ENCODE assay signal across 17 cellular contexts in the genomic region with DNA sequence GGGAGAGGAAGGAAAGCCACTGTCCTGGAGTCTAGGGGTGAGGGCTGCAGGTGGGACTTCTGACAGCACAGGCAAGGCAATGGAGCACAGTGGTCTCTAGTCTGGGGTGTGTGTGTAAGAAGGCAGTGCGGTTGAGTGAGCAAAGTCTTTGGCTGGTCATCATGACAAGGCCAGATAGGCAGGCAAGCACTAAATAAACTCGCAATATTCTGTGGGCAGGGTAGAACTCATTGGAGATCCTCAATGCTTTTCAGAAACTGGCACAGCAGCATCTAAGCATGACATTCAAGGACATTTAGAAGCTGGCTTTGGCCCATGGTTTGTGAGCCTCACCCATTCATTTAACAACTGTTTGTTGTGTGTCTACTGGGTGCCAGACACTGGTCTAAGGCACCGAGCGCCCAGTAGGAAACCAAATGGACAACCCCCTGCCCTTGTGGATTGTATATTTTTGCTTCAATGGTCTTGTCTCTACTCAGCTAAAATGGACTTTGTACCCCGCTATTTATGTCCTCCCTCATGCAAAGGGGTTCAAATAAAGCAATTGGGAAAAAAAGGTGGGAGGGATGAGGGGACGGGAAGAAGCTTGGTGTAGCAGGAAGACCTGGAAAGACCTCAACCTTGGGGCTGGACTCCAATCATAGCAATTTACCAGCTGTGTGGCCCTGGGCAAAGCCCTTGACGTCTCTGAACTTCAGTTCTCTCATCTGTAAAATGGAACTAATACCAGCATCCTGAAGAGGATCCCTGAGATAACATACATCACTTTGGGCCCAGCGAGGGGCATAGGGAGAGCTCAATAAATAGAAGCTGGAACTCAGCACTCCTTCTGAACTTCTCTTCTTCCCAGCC.
DNase-seq lines count a peak whose midpoint lies in the region; ATAC-seq and TF ChIP-seq lines count a peak whose summit lies in the region.
"Had no signal": no experiment of that assay in that cellular context is flagged by ENCODE, and none has a peak within 500 bp of the region (broad histone marks: within the 10 kb centered on the region; RNA-seq: fewer than 3 reads in every experiment).

No MANE protein-coding gene starts in this region.

- H3K4me3 ChIP-seq in CD4-positive, CD25-positive, alpha-beta regulatory T cell (ENCODE audit: low read depth, low read length), result no peak overlapping the region
- H3K4me3 ChIP-seq in prostate gland, result no peak overlapping the region
- H3K4me3 ChIP-seq in esophagus squamous epithelium, result no peak overlapping the region
- H3K4me3 ChIP-seq in GM23338, result no peak overlapping the region
- H3K4me3 ChIP-seq: HAP-1 had no signal

- no peaks in the 10 kb centered on the region for H3K79me2 ChIP-seq in GM23338 (replicated peaks; ENCODE audit: insufficient read depth)

- peak overlapping the region; percentile 30 to 54 (median 37) for H3K27ac Mint-ChIP-seq in CD4-positive, CD25-positive, alpha-beta regulatory T cell
- no peak overlapping the region for H3K27ac Mint-ChIP-seq in GM23338

- H3K4me1 Mint-ChIP-seq in CD4-positive, CD25-positive, alpha-beta regulatory T cell, result peaks cover 0 to 3% (median 0%) of the 10 kb centered on the region in 4 donors
- peaks cover 3% of the 10 kb centered on the region; the same call in 1 of the 3 replicates for H3K4me1 Mint-ChIP-seq in GM23338
- H3K4me1 Mint-ChIP-seq: CD8-positive, alpha-beta memory T cell had no signal

- H3K27me3 Mint-ChIP-seq in CD4-positive, CD25-positive, alpha-beta regulatory T cell, result no peaks in the 10 kb centered on the region
- peaks cover 7% of the 10 kb centered on the region for H3K27me3 Mint-ChIP-seq in GM23338 (ENCODE audit: insufficient read depth, low read depth, poor library complexity)

- peaks cover 15% of the 10 kb centered on the region for H3K36me3 Mint-ChIP-seq in CD4-positive, CD25-positive, alpha-beta regulatory T cell
- peaks cover 23% of the 10 kb centered on the region; the same call in 2 of the 3 replicates for H3K36me3 Mint-ChIP-seq in GM23338 (ENCODE audit: low read depth)

- ATAC-seq in CD4-positive, CD25-positive, alpha-beta regulatory T cell (ENCODE audit: low read depth in 2 of 2), result no peak
- ATAC-seq in HG02759 (IDR thresholded peaks at IDR 0.05; ENCODE audit: unreplicated experiment), result no peak
- no peak for ATAC-seq in GM23338

- H3K4me2 ChIP-seq in GM23338, result no peak overlapping the region

- no peaks in the 10 kb centered on the region for H3K9me3 Mint-ChIP-seq in CD4-positive, CD25-positive, alpha-beta regulatory T cell
- H3K9me3 Mint-ChIP-seq in GM23338, result peaks cover 15% of the 10 kb centered on the region
- H3K9me3 Mint-ChIP-seq: CD8-positive, alpha-beta memory T cell had no signal

- TF ChIP-seq CTCF in prostate gland (IDR thresholded peaks at IDR 0.05), result no peak
- no peak for TF ChIP-seq CTCF in esophagus squamous epithelium (IDR thresholded peaks at IDR 0.05)
- TF ChIP-seq CTCF in GM23338 (conservative IDR thresholded peaks at IDR 0.05; ENCODE audit: low read depth in 2 of 2), result no peak

- no peaks in the 10 kb centered on the region for H3F3A ChIP-seq in GM23338 (replicated peaks; ENCODE audit: low read depth)

- H3K4me3 Mint-ChIP-seq in CD4-positive, CD25-positive, alpha-beta regulatory T cell, result no peak overlapping the region
- H3K4me3 Mint-ChIP-seq in GM23338, result no peak overlapping the region
- H3K4me3 Mint-ChIP-seq: CD8-positive, alpha-beta memory T cell had no signal

- H3K27me3 ChIP-seq in CD4-positive, CD25-positive, alpha-beta regulatory T cell (ENCODE audit: control insufficient read depth, insufficient read depth, low read length), result no peaks in the 10 kb centered on the region
- H3K27me3 ChIP-seq in prostate gland (replicated peaks; ENCODE audit: insufficient read depth), result no peaks in the 10 kb centered on the region
- H3K27me3 ChIP-seq in esophagus squamous epithelium, result no peaks in the 10 kb centered on the region
- no peaks in the 10 kb centered on the region for H3K27me3 ChIP-seq in GM23338 (ENCODE audit: insufficient read depth)

- peaks cover 26% of the 10 kb centered on the region for H3K36me3 ChIP-seq in CD4-positive, CD25-positive, alpha-beta regulatory T cell (ENCODE audit: control insufficient read depth, insufficient read depth, low read length)
- H3K36me3 ChIP-seq in prostate gland (peaks cover 0 to 7% of the 10 kb centered on the region in 2 donors), esophagus squamous epithelium (peaks cover 5 to 84% (median 45%) of the 10 kb centered on the region in 3 donors), GM23338 (ENCODE audit: insufficient read depth) (0 out of 2 replicates have a peak, but pooled peaks cover 3% of the 10 kb centered on the region)
- H3K36me3 ChIP-seq: HAP-1 had no signal

- WGBS in prostate gland, result 80% methylated on average over 8 of the region's 8 CpGs
- WGBS in esophagus squamous epithelium, 2 donors, result 89 to 91% methylated on average over 8 of the region's 8 CpGs

- TF ChIP-seq POLR2A in prostate gland (IDR thresholded peaks at IDR 0.05) (no peak), esophagus squamous epithelium (IDR thresholded peaks at IDR 0.05) (no peak)

- no peaks in the 10 kb centered on the region for H3K9me3 ChIP-seq in CD4-positive, CD25-positive, alpha-beta regulatory T cell (ENCODE audit: control insufficient read depth in 2 of 2, low read length in 2 of 2)
- no peaks in the 10 kb centered on the region for H3K9me3 ChIP-seq in prostate gland
- H3K9me3 ChIP-seq in esophagus squamous epithelium, result no peaks in the 10 kb centered on the region

- no peak for DNase-seq in CD4-positive, CD25-positive, alpha-beta regulatory T cell
- DNase-seq in astrocyte of the hippocampus (ENCODE audit: low read depth, low spot score) (peak; percentile 35), glomerular visceral epithelial cell (ENCODE audit: extremely low spot score) (peak; percentile 16), prostate gland (ENCODE audit: low spot score) (peak; percentile 40), esophagus squamous epithelium (lab: John Stamatoyannopoulos, UW) (no peak), DMS79 (lab: John Stamatoyannopoulos, UW) (no peak), GM23338 (ENCODE audit: low spot score) (no peak)
- DNase-seq: CD8-positive, alpha-beta memory T cell; GF-D8; NCI-H1930; NCI-H2171; NCI-H446; NCI-H69; NK-92 treated with Interleukin-12 subunit alpha and Interleukin-12 subunit beta, amount 100 ng/mL, for 24 hours; SHP77 treated with DMSO at 0.1 percent for 48 hours had no signal

- no peak overlapping the region for H3K27ac ChIP-seq in CD4-positive, CD25-positive, alpha-beta regulatory T cell (ENCODE audit: insufficient read depth, low read length, poor library complexity, severe bottlenecking)
- H3K27ac ChIP-seq in prostate gland, result no peak overlapping the region
- H3K27ac ChIP-seq in esophagus squamous epithelium, result no peak overlapping the region
- no peak overlapping the region for H3K27ac ChIP-seq in GM23338 (ENCODE audit: low read depth)

- no peaks in the 10 kb centered on the region for H4K20me1 ChIP-seq in GM23338 (replicated peaks; ENCODE audit: insufficient read depth)

- H2AFZ ChIP-seq in GM23338, result no peak overlapping the region

- no peaks in the 10 kb centered on the region for H3K9me2 ChIP-seq in GM23338 (ENCODE audit: insufficient read depth)

- no peaks in the 10 kb centered on the region for H3K4me1 ChIP-seq in CD4-positive, CD25-positive, alpha-beta regulatory T cell (ENCODE audit: control insufficient read depth, insufficient read depth, low read length, poor library complexity, severe bottlenecking)
- no peaks in the 10 kb centered on the region for H3K4me1 ChIP-seq in prostate gland (replicated peaks)
- H3K4me1 ChIP-seq in esophagus squamous epithelium, result peaks cover 0 to 20% (median 0%) of the 10 kb centered on the region in 3 donors
- H3K4me1 ChIP-seq in GM23338 (ENCODE audit: insufficient read depth), result no peaks in the 10 kb centered on the region
- H3K4me1 ChIP-seq: HAP-1 had no signal

- intact Hi-C loops in prostate gland (cut with DNase I) (no loop called here), esophagus squamous epithelium (cut with DNase I) (no loop called here)

TF ChIP-seq in GM23338, 12 proteins besides CTCF, POLR2A, EP300 and RAD21 (continues in another document):
- TF ChIP-seq CREB1 (CRISPR knock-in tag; IDR thresholded peaks at IDR 0.05; ENCODE audit: low read depth) (no peak), POLR2AphosphoS5 (IDR thresholded peaks at IDR 0.05; ENCODE audit: low read depth) (no peak), EZH2phosphoT487 (IDR thresholded peaks at IDR 0.05; ENCODE audit: unreplicated experiment) (no peak), ZNF331 (CRISPR knock-in tag; IDR thresholded peaks at IDR 0.05; ENCODE audit: low read depth) (no peak), EZH2 (IDR thresholded peaks at IDR 0.05; ENCODE audit: low read depth, unreplicated experiment) (no peak), NANOG (IDR thresholded peaks at IDR 0.05; ENCODE audit: borderline replicate concordance) (no peak)
- TF ChIP-seq, protein P1, sequence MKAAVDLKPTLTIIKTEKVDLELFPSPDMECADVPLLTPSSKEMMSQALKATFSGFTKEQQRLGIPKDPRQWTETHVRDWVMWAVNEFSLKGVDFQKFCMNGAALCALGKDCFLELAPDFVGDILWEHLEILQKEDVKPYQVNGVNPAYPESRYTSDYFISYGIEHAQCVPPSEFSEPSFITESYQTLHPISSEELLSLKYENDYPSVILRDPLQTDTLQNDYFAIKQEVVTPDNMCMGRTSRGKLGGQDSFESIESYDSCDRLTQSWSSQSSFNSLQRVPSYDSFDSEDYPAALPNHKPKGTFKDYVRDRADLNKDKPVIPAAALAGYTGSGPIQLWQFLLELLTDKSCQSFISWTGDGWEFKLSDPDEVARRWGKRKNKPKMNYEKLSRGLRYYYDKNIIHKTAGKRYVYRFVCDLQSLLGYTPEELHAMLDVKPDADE (IDR thresholded peaks at IDR 0.05), result no peak

Comparison
In these comparisons a context has a peak if more than half of its experiments do, and no peak if none do; other contexts are left out.
1. DNase-seq: peak in astrocyte of the hippocampus (single experiment), glomerular visceral epithelial cell (single experiment) and prostate gland (single experiment); none in CD4-positive, CD25-positive, alpha-beta regulatory T cell (0 of 3), esophagus squamous epithelium (single experiment), DMS79 (single experiment) and GM23338 (single experiment).